Comparison of ENCODE assay signal across 39 cellular contexts in the genomic region with DNA sequence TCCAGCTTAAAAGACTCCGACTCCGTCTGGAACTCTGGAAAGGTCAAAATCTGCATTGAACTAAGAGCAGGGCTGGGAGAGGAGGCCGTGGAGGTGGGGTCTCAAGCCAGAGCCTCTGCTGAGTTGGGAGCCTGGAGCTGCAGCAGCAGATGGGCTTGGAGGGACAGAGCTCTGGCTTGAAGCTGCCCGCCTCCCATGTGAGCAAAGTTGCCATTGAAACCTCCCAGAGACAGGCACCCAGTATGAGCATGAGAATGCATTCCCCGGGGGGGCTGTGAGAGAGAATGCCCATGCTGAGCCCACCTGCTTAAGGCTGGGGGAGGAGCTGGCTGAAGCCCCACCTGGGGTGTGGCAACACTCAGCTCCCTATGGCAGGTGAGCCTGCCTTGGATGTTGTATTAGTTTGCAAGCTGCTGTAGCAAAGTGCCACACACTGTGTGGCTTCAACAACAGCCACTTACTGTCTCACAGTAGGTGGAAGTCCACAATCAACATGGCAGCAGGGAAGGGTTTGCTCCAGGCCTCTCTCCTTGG. TPM values are rescaled to one million over a fixed set of nuclear protein-coding genes. Genes with fewer than 3 reads are reported as not detected.
"Had no signal": no experiment of that assay in that cellular context is flagged by ENCODE, and none has a peak within 500 bp of the region (broad histone marks: within the 10 kb centered on the region; RNA-seq: fewer than 3 reads in every experiment).

No MANE protein-coding gene starts in this region.

- H3K27ac ChIP-seq: adrenal gland, brain microvascular endothelial cell, epithelial cell of prostate, esophagus squamous epithelium, hepatocyte, ovary, right lobe of liver, thoracic aorta, uterus, VCaP had no signal

- H3K27me3 Mint-ChIP-seq: activated naive CD8-positive, alpha-beta T cell treated with anti-CD3 and anti-CD28 coated beads for 36 hours had no signal

- H3K27ac Mint-ChIP-seq: activated CD4-positive, alpha-beta memory T cell treated with anti-CD3 and anti-CD28 coated beads for 36 hours; activated CD4-positive, alpha-beta T cell treated with anti-CD3 and anti-CD28 coated beads, Interleukin-2, amount 10 ng/mL, durations not matched to agents 24 days and 14 days; activated naive CD4-positive, alpha-beta T cell treated with anti-CD3 and anti-CD28 coated beads for 36 hours; activated naive CD8-positive, alpha-beta T cell treated with anti-CD3 and anti-CD28 coated beads for 36 hours; activated T-helper 1 cell treated with anti-CD3 and anti-CD28 coated beads, Interleukin-12 subunit alpha, Interleukin-12 subunit beta, Interleukin-2, Interleukin-4 antibody, amounts not matched to agents 30 ng/mL and 10 ng/mL and 1 ng/mL, durations not matched to agents 14 hours and 24 hours and 36 hours; dendritic cell treated with granulocyte-macrophage colony-stimulating factor and Interleukin-4, amounts not matched to agents 40 ng/mL and 50 ng/mL, for 4 days; mesothelial cell of epicardium; naive B cell; nephron progenitor cell; progenitor cell of endocrine pancreas; type B pancreatic cell had no signal

- H3K27me3 ChIP-seq: adrenal gland, brain microvascular endothelial cell, hepatocyte, ovary, right lobe of liver, uterus had no signal

- H3K9me3 Mint-ChIP-seq: activated CD4-positive, alpha-beta memory T cell treated with anti-CD3 and anti-CD28 coated beads for 36 hours; activated CD4-positive, alpha-beta T cell treated with anti-CD3 and anti-CD28 coated beads, Interleukin-2, amount 10 ng/mL, durations not matched to agents 24 days and 14 days; activated naive CD4-positive, alpha-beta T cell treated with anti-CD3 and anti-CD28 coated beads for 36 hours; activated naive CD8-positive, alpha-beta T cell treated with anti-CD3 and anti-CD28 coated beads for 36 hours; activated T-helper 1 cell treated with anti-CD3 and anti-CD28 coated beads, Interleukin-12 subunit alpha, Interleukin-12 subunit beta, Interleukin-2, Interleukin-4 antibody, amounts not matched to agents 30 ng/mL and 10 ng/mL and 1 ng/mL, durations not matched to agents 14 hours and 24 hours and 36 hours; dendritic cell treated with granulocyte-macrophage colony-stimulating factor and Interleukin-4, amounts not matched to agents 40 ng/mL and 50 ng/mL, for 4 days; mesothelial cell of epicardium; nephron progenitor cell; type B pancreatic cell had no signal

- H3K9me3 ChIP-seq: adrenal gland, esophagus squamous epithelium, right lobe of liver, thoracic aorta, uterus had no signal

- H3K4me3 ChIP-seq: adrenal gland, esophagus squamous epithelium, hepatocyte, ovary, right lobe of liver, thoracic aorta, uterus had no signal

- H3K4me1 Mint-ChIP-seq: activated naive CD8-positive, alpha-beta T cell treated with anti-CD3 and anti-CD28 coated beads for 36 hours; naive B cell had no signal

- H3K4me3 Mint-ChIP-seq: activated CD4-positive, alpha-beta memory T cell treated with anti-CD3 and anti-CD28 coated beads for 36 hours; activated CD4-positive, alpha-beta T cell treated with anti-CD3 and anti-CD28 coated beads, Interleukin-2, amount 10 ng/mL, durations not matched to agents 24 days and 14 days; activated naive CD4-positive, alpha-beta T cell treated with anti-CD3 and anti-CD28 coated beads for 36 hours; activated naive CD8-positive, alpha-beta T cell treated with anti-CD3 and anti-CD28 coated beads for 36 hours; activated T-helper 1 cell treated with anti-CD3 and anti-CD28 coated beads, Interleukin-12 subunit alpha, Interleukin-12 subunit beta, Interleukin-2, Interleukin-4 antibody, amounts not matched to agents 30 ng/mL and 10 ng/mL and 1 ng/mL, durations not matched to agents 14 hours and 24 hours and 36 hours; dendritic cell treated with granulocyte-macrophage colony-stimulating factor and Interleukin-4, amounts not matched to agents 40 ng/mL and 50 ng/mL, for 4 days; mesothelial cell of epicardium; nephron progenitor cell; type B pancreatic cell had no signal

- ATAC-seq: left colon, right lobe of liver had no signal

- DNase-seq: activated CD4-positive, alpha-beta memory T cell treated with anti-CD3 and anti-CD28 coated beads for 36 hours; activated CD4-positive, alpha-beta T cell treated with anti-CD3 and anti-CD28 coated beads, Interleukin-2, amount 10 ng/mL, durations not matched to agents 24 days and 14 days; activated CD4-positive, CD25-positive, alpha-beta regulatory T cell treated with anti-CD3 and anti-CD28 coated beads, Interleukin-2, amount 50 U/mL, for 72 hours; activated CD8-positive, alpha-beta memory T cell treated with anti-CD3 and anti-CD28 coated beads, Interleukin-2, amount 50 U/mL, for 4 hours; activated effector memory CD4-positive, alpha-beta T cell treated with anti-CD3 and anti-CD28 coated beads, Interleukin-2, amount 50 U/mL, for 16 hours; activated naive CD4-positive, alpha-beta T cell treated with anti-CD3 and anti-CD28 coated beads for 36 hours; activated naive CD8-positive, alpha-beta T cell treated with anti-CD3 and anti-CD28 coated beads for 36 hours; activated T-cell treated with anti-CD3 and anti-CD28 coated beads, Interleukin-2, amount 50 U/mL, for 1 hour; adrenal gland; brain microvascular endothelial cell; central memory CD4-positive, alpha-beta T cell; effector CD4-positive, alpha-beta T cell; esophagus squamous epithelium; glutamatergic neuron; left colon; naive B cell; nephron progenitor cell; ovary; right lobe of liver; stimulated activated CD4-positive, alpha-beta T cell treated with anti-CD3 and anti-CD28 coated beads, Interleukin-2, amount 100 ng/mL, for 48 hours; stimulated activated naive CD4-positive, alpha-beta T cell treated with Interleukin-2 at 50 U/mL for 16 hours; T-helper 1 cell; uterus had no signal

- H3K4me1 ChIP-seq: adrenal gland, right lobe of liver, uterus had no signal

- H3K36me3 ChIP-seq: adrenal gland, brain microvascular endothelial cell, esophagus squamous epithelium, ovary, right lobe of liver, thoracic aorta, uterus had no signal

- H3K36me3 Mint-ChIP-seq: activated CD4-positive, alpha-beta memory T cell treated with anti-CD3 and anti-CD28 coated beads for 36 hours; activated naive CD8-positive, alpha-beta T cell treated with anti-CD3 and anti-CD28 coated beads for 36 hours; mesothelial cell of epicardium; naive B cell; type B pancreatic cell had no signal

RNA-seq across cellular contexts. Expression of a gene that starts 9.6 kb away (rescaled TPM):
- total RNA-seq: activated naive CD4-positive, alpha-beta T cell treated with anti-CD3 and anti-CD28 coated beads for 36 hours; astrocyte; frontal cortex; mesothelial cell of epicardium; renal cortical epithelial cell had no signal
- polyA plus RNA-seq: keratinocyte had no signal

RNA-seq across cellular contexts. Expression of a gene that starts 26.1 kb away (rescaled TPM):
- total RNA-seq: activated CD4-positive, alpha-beta memory T cell treated with anti-CD3 and anti-CD28 coated beads for 36 hours; activated CD4-positive, alpha-beta T cell treated with anti-CD3 and anti-CD28 coated beads, Interleukin-2, amount 10 ng/mL, durations not matched to agents 24 days and 14 days; activated CD8-positive, alpha-beta memory T cell treated with anti-CD3 and anti-CD28 coated beads for 36 hours; activated naive CD4-positive, alpha-beta T cell treated with anti-CD3 and anti-CD28 coated beads for 36 hours; activated naive CD8-positive, alpha-beta T cell treated with anti-CD3 and anti-CD28 coated beads for 36 hours; activated T-helper 1 cell treated with anti-CD3 and anti-CD28 coated beads, Interleukin-12 subunit alpha, Interleukin-12 subunit beta, Interleukin-2, Interleukin-4 antibody, amounts not matched to agents 30 ng/mL and 10 ng/mL and 1 ng/mL, durations not matched to agents 14 hours and 24 hours and 36 hours; astrocyte; esophagus squamous epithelium; liver; ovary; renal cortical epithelial cell; right lobe of liver; skeletal muscle tissue; thoracic aorta had no signal
- polyA plus RNA-seq: keratinocyte, liver, ovary had no signal

RNA-seq across cellular contexts. Expression of a gene that starts 31.7 kb away (rescaled TPM):
- total RNA-seq: activated CD4-positive, alpha-beta memory T cell treated with anti-CD3 and anti-CD28 coated beads for 36 hours; activated CD4-positive, alpha-beta T cell treated with anti-CD3 and anti-CD28 coated beads, Interleukin-2, amount 10 ng/mL, durations not matched to agents 24 days and 14 days; activated CD8-positive, alpha-beta memory T cell treated with anti-CD3 and anti-CD28 coated beads for 36 hours; activated naive CD4-positive, alpha-beta T cell treated with anti-CD3 and anti-CD28 coated beads for 36 hours; activated naive CD8-positive, alpha-beta T cell treated with anti-CD3 and anti-CD28 coated beads for 36 hours; activated T-helper 1 cell treated with anti-CD3 and anti-CD28 coated beads, Interleukin-12 subunit alpha, Interleukin-12 subunit beta, Interleukin-2, Interleukin-4 antibody, amounts not matched to agents 30 ng/mL and 10 ng/mL and 1 ng/mL, durations not matched to agents 14 hours and 24 hours and 36 hours; adrenal gland; astrocyte; frontal cortex; hepatocyte; mesothelial cell of epicardium; renal cortical epithelial cell; skeletal muscle tissue; thoracic aorta had no signal
- polyA plus RNA-seq: hepatocyte, keratinocyte had no signal
